Comparison of ENCODE assay signal across 8 cellular contexts in genomic region chr3:9769012-9769411, GRCh38. TPM values are rescaled to one million over a fixed set of nuclear protein-coding genes. Genes with fewer than 3 reads are reported as not detected.
A peak's percentile ranks its signal among the peaks of the same experiment; 100 is the strongest.
DNase-seq lines count a peak whose midpoint lies in the region; ATAC-seq and TF ChIP-seq lines count a peak whose summit lies in the region.

No MANE protein-coding gene starts in this region.

- H3K27ac ChIP-seq in caudate nucleus (ENCODE audit: low read depth, low read length) (peak overlapping the region; percentile 44), upper lobe of left lung (peak overlapping the region; percentile 73 to 91 (median 88))

- CTCF ChIA-PET in activated naive CD4-positive, alpha-beta T cell treated with anti-CD3 and anti-CD28 coated beads, Interleukin-2, amount 10 ng/mL, durations not matched to agents 7 days and 5 days (lab: Charles Lee), result no interaction called here

- peak overlapping the region; percentile 37 for H3K4me3 ChIP-seq in mononuclear cell (ENCODE audit: low read length)
- H3K4me3 ChIP-seq in upper lobe of left lung, result peak overlapping the region; percentile 69 to 81 (median 74)

- peak overlapping the region; percentile 67 for H3K4me3 Mint-ChIP-seq in activated naive CD4-positive, alpha-beta T cell treated with anti-CD3 and anti-CD28 coated beads, Interleukin-2, amount 10 ng/mL, durations not matched to agents 7 days and 5 days

- no peak for TF ChIP-seq POLR2A in upper lobe of left lung (IDR thresholded peaks at IDR 0.05)

- H3K27me3 ChIP-seq in mononuclear cell (ENCODE audit: insufficient read depth, low read length) (no peaks in the 10 kb centered on the region), upper lobe of left lung (no peaks in the 10 kb centered on the region)

- TF ChIP-seq CTCF in upper lobe of left lung (IDR thresholded peaks at IDR 0.05), result no peak

- H3K36me3 ChIP-seq in upper lobe of left lung, result peaks cover 0 to 12% (median 2%) of the 10 kb centered on the region in 4 donors

- no peak for DNase-seq in activated naive CD4-positive, alpha-beta T cell treated with anti-CD3 and anti-CD28 coated beads, Interleukin-2, amount 10 ng/mL, durations not matched to agents 7 days and 5 days
- no peak for DNase-seq in activated naive CD4-positive, alpha-beta T cell treated with anti-CD3 and anti-CD28 coated beads, Interleukin-2, amount 50 U/mL, for 16 hours
- DNase-seq in caudate nucleus (lab: John Stamatoyannopoulos, UW), result peak in 3 of 61 donors; percentile 9 to 31 (median 19)
- DNase-seq in upper lobe of left lung, result no peak
- DNase-seq in posterior vena cava (ENCODE audit: low spot score), result no peak

- 52 to 67% methylated on average over 3 to 5 of the region's 5 CpGs for WGBS in upper lobe of left lung, 2 donors

- peak overlapping the region; percentile 42 for H3K27ac Mint-ChIP-seq in activated naive CD4-positive, alpha-beta T cell treated with anti-CD3 and anti-CD28 coated beads, Interleukin-2, amount 10 ng/mL, durations not matched to agents 7 days and 5 days

- H3K27me3 Mint-ChIP-seq in activated naive CD4-positive, alpha-beta T cell treated with anti-CD3 and anti-CD28 coated beads, Interleukin-2, amount 10 ng/mL, durations not matched to agents 7 days and 5 days, result peaks cover 17% of the 10 kb centered on the region

- no peaks in the 10 kb centered on the region for H3K9me3 ChIP-seq in mononuclear cell (ENCODE audit: low read depth, low read length)
- H3K9me3 ChIP-seq in upper lobe of left lung, result no peaks in the 10 kb centered on the region

- H3K4me1 Mint-ChIP-seq in activated naive CD4-positive, alpha-beta T cell treated with anti-CD3 and anti-CD28 coated beads, Interleukin-2, amount 10 ng/mL, durations not matched to agents 7 days and 5 days, result peaks cover 31% of the 10 kb centered on the region

- H3K9me3 Mint-ChIP-seq in activated naive CD4-positive, alpha-beta T cell treated with anti-CD3 and anti-CD28 coated beads, Interleukin-2, amount 10 ng/mL, durations not matched to agents 7 days and 5 days, result no peaks in the 10 kb centered on the region

- intact Hi-C loops in posterior vena cava (cut with DNase I), result no loop called here

- ATAC-seq in upper lobe of left lung (ENCODE audit: low FRiP score in 2 of 2) (no peak), HG02642 (IDR thresholded peaks at IDR 0.05; ENCODE audit: poor library complexity, unreplicated experiment) (no peak), HG02970 (IDR thresholded peaks at IDR 0.05; ENCODE audit: low FRiP score, unreplicated experiment) (no peak)

- H3K36me3 Mint-ChIP-seq in activated naive CD4-positive, alpha-beta T cell treated with anti-CD3 and anti-CD28 coated beads, Interleukin-2, amount 10 ng/mL, durations not matched to agents 7 days and 5 days, result peaks cover 16% of the 10 kb centered on the region

- peaks cover 45% of the 10 kb centered on the region for H3K4me1 ChIP-seq in mononuclear cell (ENCODE audit: insufficient read depth, low read length)
- H3K4me1 ChIP-seq in upper lobe of left lung, result peaks cover 34 to 43% (median 39%) of the 10 kb centered on the region in 4 donors

- no peak for TF ChIP-seq EP300 in upper lobe of left lung (IDR thresholded peaks at IDR 0.05)

RNA-seq across cellular contexts. Expression of gene CAMK1, which starts 0.7 kb away (rescaled TPM):
- 24.7 TPM for total RNA-seq in mononuclear cell
- 10 to 100 TPM; 19.5 to 44.0 (median 27.6) TPM for total RNA-seq in upper lobe of left lung
- total RNA-seq in posterior vena cava, result 10 to 100 TPM; 47.8 to 50.6 TPM

RNA-seq across cellular contexts. Expression of gene OGG1, which starts 19.3 kb away (rescaled TPM):
- total RNA-seq in mononuclear cell (7.8 TPM), upper lobe of left lung (10 to 100 TPM; 13.7 to 49.2 (median 18.3) TPM), posterior vena cava (10 to 100 TPM; 15.4 to 23.4 TPM)

RNA-seq across cellular contexts. Expression of gene TADA3, which starts 23.3 kb away (rescaled TPM):
- total RNA-seq in mononuclear cell (28.8 TPM), upper lobe of left lung (10 to 100 TPM; 48.2 to 68.0 (median 60.7) TPM), posterior vena cava (10 to 100 TPM; 44.2 to 48.8 TPM)

RNA-seq across cellular contexts. Expression of gene ARPC4, which starts 23.9 kb away (rescaled TPM):
- total RNA-seq in mononuclear cell (284 TPM), upper lobe of left lung (100 to 1,000 TPM in 5 of 6 donors, 10 to 100 TPM in 1; 88.3 to 186 (median 158) TPM), posterior vena cava (100 to 1,000 TPM; 144 to 148 TPM)

RNA-seq across cellular contexts. Expression of gene BRPF1, which starts 37.5 kb away (rescaled TPM):
- total RNA-seq in mononuclear cell (40.9 TPM), upper lobe of left lung (10 to 100 TPM; 18.8 to 44.0 (median 26.5) TPM), posterior vena cava (10 to 100 TPM; 15.6 to 17.5 TPM)
